8 cellular contexts compared by ENCODE assay signal in genomic region chr5:97163360-97163764, GRCh38. TPM values are rescaled to one million over a fixed set of nuclear protein-coding genes. Genes with fewer than 3 reads are reported as not detected.
DNase-seq lines count a peak whose midpoint lies in the region; ATAC-seq, FAIRE-seq and TF ChIP-seq lines count a peak whose summit lies in the region.

No MANE protein-coding gene starts in this region.

- no peak overlapping the region for H3K27ac Mint-ChIP-seq in stimulated activated memory B cell treated with anti-CD40 and anti-IgM and Interleukin-4, amounts not matched to agents 10 μg/mL and 1 μg/mL and 100 μg/mL, for 72 hours

- peaks cover 13% of the 10 kb centered on the region for H3K4me1 Mint-ChIP-seq in stimulated activated memory B cell treated with anti-CD40 and anti-IgM and Interleukin-4, amounts not matched to agents 10 μg/mL and 1 μg/mL and 100 μg/mL, for 72 hours

- TF ChIP-seq CTCF in AG09309 (IDR thresholded peaks at IDR 0.05; ENCODE audit: control insufficient read depth, insufficient read depth, low read depth, low read length, missing control alignments) (peak; percentile 44), kidney epithelial cell (IDR thresholded peaks at IDR 0.05; ENCODE audit: insufficient read depth, low read length, poor library complexity, severe bottlenecking) (peak; percentile 46)

- H3K36me3 ChIP-seq in adipocyte (ENCODE audit: control insufficient read depth, insufficient read depth, low read length, severe bottlenecking) (peaks cover 71% of the 10 kb centered on the region), kidney epithelial cell (ENCODE audit: control insufficient read depth, insufficient read depth, low read length) (peaks cover 1% of the 10 kb centered on the region), aorta (ENCODE audit: control insufficient read depth in 1 of 2, insufficient read depth in 2 of 2, low read length in 1 of 2) (peaks cover 2 to 3% of the 10 kb centered on the region in 2 donors)

- peaks cover 17% of the 10 kb centered on the region for H3K4me1 ChIP-seq in adipocyte (ENCODE audit: control insufficient read depth, insufficient read depth, low read length)
- no peaks in the 10 kb centered on the region for H3K4me1 ChIP-seq in aorta (ENCODE audit: control insufficient read depth in 1 of 2, insufficient read depth in 2 of 2, low read length in 2 of 2)

- peak; percentile 52 for FAIRE-seq in GM19239 (lab: Jason Lieb, UNC)

- H3K9me3 Mint-ChIP-seq in stimulated activated memory B cell treated with anti-CD40 and anti-IgM and Interleukin-4, amounts not matched to agents 10 μg/mL and 1 μg/mL and 100 μg/mL, for 72 hours: peaks cover under 1% of the 10 kb centered on the region

- intact Hi-C loops in aorta (cut with DNase I): loop anchor here (2.0 to 10.0 kb wide), 7 partner anchors 119 to 411 kb away; no protein-coding TSS in a partner anchor

- no peaks in the 10 kb centered on the region for H3K27me3 ChIP-seq in adipocyte (replicated peaks; ENCODE audit: control insufficient read depth, insufficient read depth, low read length)
- H3K27me3 ChIP-seq in kidney epithelial cell (ENCODE audit: control insufficient read depth, insufficient read depth, low read length): no peaks in the 10 kb centered on the region
- no peaks in the 10 kb centered on the region for H3K27me3 ChIP-seq in aorta (ENCODE audit: control insufficient read depth in 1 of 2, insufficient read depth in 2 of 2, low read length in 1 of 2)

- H3K9ac ChIP-seq in adipocyte (ENCODE audit: low read length): no peak overlapping the region

- H3K9me3 ChIP-seq in adipocyte (ENCODE audit: control insufficient read depth, low read length) (no peaks in the 10 kb centered on the region), aorta (ENCODE audit: control insufficient read depth, low read length) (no peaks in the 10 kb centered on the region)

- peaks cover 40% of the 10 kb centered on the region for H3K36me3 Mint-ChIP-seq in stimulated activated memory B cell treated with anti-CD40 and anti-IgM and Interleukin-4, amounts not matched to agents 10 μg/mL and 1 μg/mL and 100 μg/mL, for 72 hours

- H3K4me3 ChIP-seq in AG09309 (ENCODE audit: control insufficient read depth, low read depth, low read length) (no peak overlapping the region), adipocyte (ENCODE audit: low read length) (no peak overlapping the region), kidney epithelial cell (ENCODE audit: low read depth, low read length) (no peak overlapping the region), aorta (ENCODE audit: low read length in 2 of 2) (no peak overlapping the region)

- no peak overlapping the region for H3K27ac ChIP-seq in aorta (ENCODE audit: low read depth in 1 of 2, low read length in 2 of 2)

- ATAC-seq in aorta (ENCODE audit: low FRiP score): no peak
- no peak for ATAC-seq in stimulated activated memory B cell treated with anti-CD40 and anti-IgM and Interleukin-4, amounts not matched to agents 10 μg/mL and 1 μg/mL and 100 μg/mL, for 72 hours

- DNase-seq in AG09309 (ENCODE audit: low read depth) (no peak), GM19239 (ENCODE audit: insufficient read length, low spot score) (no peak), adipocyte (ENCODE audit: low read depth) (peak; percentile 62), kidney epithelial cell (ENCODE audit: low read depth) (no peak), aorta (no peak), NCI-H1048 (lab: John Stamatoyannopoulos, UW) (no peak)
- DNase-seq in activated T-cell treated with anti-CD3 and anti-CD28 coated beads, Interleukin-2, amount 50 U/mL, for 48 hours: no peak

- no peaks in the 10 kb centered on the region for H3K27me3 Mint-ChIP-seq in stimulated activated memory B cell treated with anti-CD40 and anti-IgM and Interleukin-4, amounts not matched to agents 10 μg/mL and 1 μg/mL and 100 μg/mL, for 72 hours

- no peak overlapping the region for H3K4me3 Mint-ChIP-seq in stimulated activated memory B cell treated with anti-CD40 and anti-IgM and Interleukin-4, amounts not matched to agents 10 μg/mL and 1 μg/mL and 100 μg/mL, for 72 hours

RNA-seq across cellular contexts. Expression of gene RIOK2, which starts 19.7 kb away (rescaled TPM):
- total RNA-seq in kidney epithelial cell (25.6 and 30.6 TPM in 2 replicates), aorta (10 to 100 TPM; 22.0 to 23.9 TPM)
- 10 to 100 TPM; 15.8 to 16.3 TPM for polyA plus RNA-seq in aorta

RNA-seq across cellular contexts. Expression of gene LIX1, which starts 21.0 kb away (rescaled TPM):
- total RNA-seq in kidney epithelial cell (0.07 TPM in 1 of 2 replicates, not detected in the other), aorta (not detected)
- polyA plus RNA-seq in aorta: not detected
